In the genomic region with DNA sequence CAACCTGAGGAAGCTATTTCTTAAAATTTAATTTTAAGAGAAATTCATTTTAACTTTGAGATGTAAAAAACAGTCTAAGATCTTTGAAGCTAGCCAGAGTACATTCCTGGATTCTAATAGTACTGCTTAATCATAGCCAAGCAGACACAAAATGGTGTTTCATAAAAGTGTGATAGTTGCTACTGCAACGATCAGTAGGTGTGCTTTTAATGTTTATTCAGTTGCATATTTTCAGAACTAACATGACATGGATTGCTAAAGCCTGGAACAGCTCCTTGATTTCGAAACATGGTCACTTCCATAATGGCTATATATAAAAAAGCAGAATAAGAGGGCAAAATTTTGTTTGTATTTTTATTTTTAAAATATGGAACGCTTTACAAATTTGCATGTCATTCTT, we compare ENCODE assay signal across 9 cellular contexts. TPM values are rescaled to one million over a fixed set of nuclear protein-coding genes. Genes with fewer than 3 reads are reported as not detected.
DNase-seq lines count a peak whose midpoint lies in the region; ATAC-seq, FAIRE-seq and TF ChIP-seq lines count a peak whose summit lies in the region.
"Had no signal": no experiment of that assay in that cellular context is flagged by ENCODE, and none has a peak within 500 bp of the region (broad histone marks: within the 10 kb centered on the region; RNA-seq: fewer than 3 reads in every experiment).

No MANE protein-coding gene starts in this region.

- TF ChIP-seq CTCF in activated CD8-positive, alpha-beta T cell treated with anti-CD3 and anti-CD28 coated beads for 36 hours (IDR thresholded peaks at IDR 0.05) = no peak
- no peak for TF ChIP-seq CTCF in body of pancreas (IDR thresholded peaks at IDR 0.05)
- no peak for TF ChIP-seq CTCF in HepG2 (CRISPR knock-in tag; IDR thresholded peaks at IDR 0.05)
- no peak for TF ChIP-seq CTCF in thyroid gland (IDR thresholded peaks at IDR 0.05)
- TF ChIP-seq CTCF in GM20000 (IDR thresholded peaks at IDR 0.05; ENCODE audit: extremely low read depth, missing control alignments) = no peak

- peak in 1 of 3 donors; percentile 21 for TF ChIP-seq POLR2A in body of pancreas (IDR thresholded peaks at IDR 0.05)
- no peak for TF ChIP-seq POLR2A in HepG2 (IDR thresholded peaks at IDR 0.05; ENCODE audit: insufficient read depth in 1 of 2, low read depth in 2 of 2, low read length in 2 of 2)
- TF ChIP-seq POLR2A in thyroid gland (IDR thresholded peaks at IDR 0.05) = no peak

- H3K36me3 Mint-ChIP-seq in activated CD8-positive, alpha-beta T cell treated with anti-CD3 and anti-CD28 coated beads for 36 hours (ENCODE audit: low read depth) = no peaks in the 10 kb centered on the region
- peaks cover 3% of the 10 kb centered on the region for H3K36me3 Mint-ChIP-seq in activated CD8-positive, alpha-beta T cell treated with anti-CD3 and anti-CD28 coated beads, Interleukin-2, amount 10 ng/mL, durations not matched to agents 7 days and 5 days (ENCODE audit: low read depth)
- H3K36me3 Mint-ChIP-seq: mesothelial cell of epicardium had no signal

- no peaks in the 10 kb centered on the region for H3K27me3 Mint-ChIP-seq in activated CD8-positive, alpha-beta T cell treated with anti-CD3 and anti-CD28 coated beads for 36 hours
- no peaks in the 10 kb centered on the region for H3K27me3 Mint-ChIP-seq in activated CD8-positive, alpha-beta T cell treated with anti-CD3 and anti-CD28 coated beads, Interleukin-2, amount 10 ng/mL, durations not matched to agents 7 days and 5 days (ENCODE audit: low read depth)

- H3K9me3 Mint-ChIP-seq in activated CD8-positive, alpha-beta T cell treated with anti-CD3 and anti-CD28 coated beads for 36 hours = no peaks in the 10 kb centered on the region
- H3K9me3 Mint-ChIP-seq in activated CD8-positive, alpha-beta T cell treated with anti-CD3 and anti-CD28 coated beads, Interleukin-2, amount 10 ng/mL, durations not matched to agents 7 days and 5 days (ENCODE audit: insufficient read depth) = no peaks in the 10 kb centered on the region
- H3K9me3 Mint-ChIP-seq: mesothelial cell of epicardium had no signal

- no peak for ATAC-seq in activated CD8-positive, alpha-beta T cell treated with anti-CD3 and anti-CD28 coated beads for 36 hours
- ATAC-seq in activated CD8-positive, alpha-beta T cell treated with anti-CD3 and anti-CD28 coated beads, Interleukin-2, amount 10 ng/mL, durations not matched to agents 7 days and 5 days = no peak
- ATAC-seq in body of pancreas (peak; percentile 94), HepG2 (no peak), GM21390 (IDR thresholded peaks at IDR 0.05; ENCODE audit: unreplicated experiment) (no peak)

- in situ Hi-C loops in HepG2 (cut with HindIII; ENCODE audit: extremely low pct_ligation_motif_present, low pct_unique_long_range_greater_than_20kb) = no loop called here

- H3K27me3 ChIP-seq in body of pancreas (no peaks in the 10 kb centered on the region), HepG2 (ENCODE audit: control insufficient read depth in 1 of 2, insufficient read depth in 2 of 2, low read length in 2 of 2) (no peaks in the 10 kb centered on the region), thyroid gland (no peaks in the 10 kb centered on the region)

- CTCF ChIA-PET in activated CD8-positive, alpha-beta T cell treated with anti-CD3 and anti-CD28 coated beads for 36 hours (lab: Charles Lee) = interaction anchor here (0.9 to 1.5 kb wide), 5 partner anchors 12 to 184 kb away, joined by 3 to 5 read pairs (median 3); no protein-coding TSS in a partner anchor
- CTCF ChIA-PET in activated CD8-positive, alpha-beta T cell treated with anti-CD3 and anti-CD28 coated beads, Interleukin-2, amount 10 ng/mL, durations not matched to agents 7 days and 5 days (lab: Charles Lee) = interaction anchor here (0.8 to 3.2 kb wide), 6 partner anchors 14 to 139 kb away, joined by 3 to 22 read pairs (median 4); no protein-coding TSS in a partner anchor
- CTCF ChIA-PET in HepG2 (lab: Yijun Ruan, JAX; ENCODE audit: low intra/inter-chr PET ratio, low total read pairs) = no interaction called here

- H3K4me3 ChIP-seq in body of pancreas = no peak overlapping the region
- no peak overlapping the region for H3K4me3 ChIP-seq in HepG2 (replicated peaks in 1 of 3; ENCODE audit: insufficient read depth in 1 of 3, low read depth in 2 of 3, low read length in 3 of 3)
- no peak overlapping the region for H3K4me3 ChIP-seq in thyroid gland (replicated peaks in 1 of 3)

- no peaks in the 10 kb centered on the region for H4K20me1 ChIP-seq in HepG2 (ENCODE audit: insufficient read depth, low read length)

- intact Hi-C loops in activated CD8-positive, alpha-beta T cell treated with anti-CD3 and anti-CD28 coated beads for 36 hours (cut with micrococcal nuclease) = no loop called here
- intact Hi-C loops in body of pancreas (cut with DNase I) = no loop called here
- intact Hi-C loops in HepG2 (cut with micrococcal nuclease; ENCODE audit: unreplicated experiment) = loop anchor here (1.0 kb wide), 1 partner anchor 9 kb away; no protein-coding TSS in a partner anchor
- intact Hi-C loops in thyroid gland (cut with DNase I) = no loop called here

- H3K4me2 ChIP-seq in HepG2 (ENCODE audit: low read depth, low read length) = no peak overlapping the region

- BruUV-seq in HepG2 (replicated peaks; lab: Mats Ljungman, UMichigan) = no TSS peak

- H3K36me3 ChIP-seq in body of pancreas (replicated peaks in 1 of 2; ENCODE audit: insufficient read depth in 1 of 2, low read depth in 2 of 2) (no peaks in the 10 kb centered on the region), HepG2 (replicated peaks in 1 of 2; ENCODE audit: control insufficient read depth in 1 of 2, insufficient read depth in 2 of 2, low read length in 2 of 2) (no peaks in the 10 kb centered on the region), thyroid gland (no peaks in the 10 kb centered on the region)

- H3K9me3 ChIP-seq in body of pancreas = no peaks in the 10 kb centered on the region
- no peaks in the 10 kb centered on the region for H3K9me3 ChIP-seq in HepG2 (ENCODE audit: low read length)
- no peaks in the 10 kb centered on the region for H3K9me3 ChIP-seq in thyroid gland

- H3K79me2 ChIP-seq in HepG2 (ENCODE audit: insufficient read depth, low read length) = no peaks in the 10 kb centered on the region

- H2AFZ ChIP-seq in HepG2 (ENCODE audit: low read length) = no peak overlapping the region

- peaks cover 37% of the 10 kb centered on the region for H3K4me1 Mint-ChIP-seq in activated CD8-positive, alpha-beta T cell treated with anti-CD3 and anti-CD28 coated beads for 36 hours (ENCODE audit: low read depth)
- peaks cover 31% of the 10 kb centered on the region for H3K4me1 Mint-ChIP-seq in activated CD8-positive, alpha-beta T cell treated with anti-CD3 and anti-CD28 coated beads, Interleukin-2, amount 10 ng/mL, durations not matched to agents 7 days and 5 days (ENCODE audit: low read depth)

- peak overlapping the region; percentile 47 for H3K4me3 Mint-ChIP-seq in activated CD8-positive, alpha-beta T cell treated with anti-CD3 and anti-CD28 coated beads for 36 hours
- H3K4me3 Mint-ChIP-seq in activated CD8-positive, alpha-beta T cell treated with anti-CD3 and anti-CD28 coated beads, Interleukin-2, amount 10 ng/mL, durations not matched to agents 7 days and 5 days = no peak overlapping the region
- H3K4me3 Mint-ChIP-seq: mesothelial cell of epicardium had no signal

- no peak overlapping the region for H3K9ac ChIP-seq in HepG2 (ENCODE audit: insufficient read depth, low read depth, low read length)

- no peak for DNase-seq in activated CD8-positive, alpha-beta T cell treated with anti-CD3 and anti-CD28 coated beads for 36 hours
- DNase-seq in activated CD8-positive, alpha-beta T cell treated with anti-CD3 and anti-CD28 coated beads, Interleukin-2, amount 10 ng/mL, durations not matched to agents 7 days and 5 days = no peak
- peak in 2 of 4 donors; percentile 23 to 54 for DNase-seq in body of pancreas
- DNase-seq in HepG2 (ENCODE audit: low spot score) = peak; percentile 39
- no peak for DNase-seq in thyroid gland
- no peak for DNase-seq in GM20000 (ENCODE audit: low spot score)
- DNase-seq in NCI-H345 treated with DMSO at 0.1 percent for 48 hours (lab: John Stamatoyannopoulos, UW; ENCODE audit: unreplicated experiment) = no peak

- no peak for TF ChIP-seq RAD21 in HepG2 (CRISPR knock-in tag; IDR thresholded peaks at IDR 0.05)

- H3K4me1 ChIP-seq in body of pancreas (peaks cover 43% of the 10 kb centered on the region), HepG2 (ENCODE audit: insufficient read depth, low read length) (peaks cover 16% of the 10 kb centered on the region), thyroid gland (peaks cover 22 to 28% of the 10 kb centered on the region in 2 donors)

- FAIRE-seq in HepG2 (lab: Jason Lieb, UNC) = no peak

- TF ChIP-seq EP300 in HepG2 (IDR thresholded peaks at IDR 0.05; ENCODE audit: low read depth in 2 of 2, low read length in 2 of 2) (no peak), HepG2 (CRISPR knock-in tag; IDR thresholded peaks at IDR 0.05; ENCODE audit: borderline replicate concordance) (no peak)

- POLR2A ChIA-PET in activated CD8-positive, alpha-beta T cell treated with anti-CD3 and anti-CD28 coated beads for 36 hours (lab: Charles Lee) = no interaction called here
- POLR2A ChIA-PET in activated CD8-positive, alpha-beta T cell treated with anti-CD3 and anti-CD28 coated beads, Interleukin-2, amount 10 ng/mL, durations not matched to agents 7 days and 5 days (lab: Charles Lee) = no interaction called here
- POLR2A ChIA-PET in HepG2 (lab: Yijun Ruan, JAX) = interaction anchor here (1.2 kb wide), 1 partner anchor 51 kb away, joined by 3 read pairs; no protein-coding TSS in a partner anchor

- peak overlapping the region; percentile 56 to 78 (median 69) for H3K27ac ChIP-seq in body of pancreas
- no peak overlapping the region for H3K27ac ChIP-seq in HepG2 (ENCODE audit: extremely low read length, insufficient read depth, low read length)
- peak overlapping the region in 2 of 3 donors; percentile 47 to 61 for H3K27ac ChIP-seq in thyroid gland

- 13% methylated on average over 3 of the region's 3 CpGs for WGBS in body of pancreas, 2 donors
- 62% methylated on average over 3 of the region's 3 CpGs for WGBS in HepG2 (ENCODE audit: low lambda C conversion rate)
- WGBS in thyroid gland, 2 donors = 59 to 65% methylated on average over 3 of the region's 3 CpGs

- H3K27ac Mint-ChIP-seq in activated CD8-positive, alpha-beta T cell treated with anti-CD3 and anti-CD28 coated beads for 36 hours = peak overlapping the region; percentile 92
- no peak overlapping the region for H3K27ac Mint-ChIP-seq in activated CD8-positive, alpha-beta T cell treated with anti-CD3 and anti-CD28 coated beads, Interleukin-2, amount 10 ng/mL, durations not matched to agents 7 days and 5 days
- H3K27ac Mint-ChIP-seq: mesothelial cell of epicardium had no signal

RNA-seq across cellular contexts. Expression of a gene that starts 35.5 kb away (rescaled TPM):
- 10 to 100 TPM; 22.1 to 23.3 TPM for total RNA-seq in activated CD8-positive, alpha-beta T cell treated with anti-CD3 and anti-CD28 coated beads for 36 hours
- 10 to 100 TPM; 23.1 to 24.5 TPM for total RNA-seq in activated CD8-positive, alpha-beta T cell treated with anti-CD3 and anti-CD28 coated beads, Interleukin-2, amount 10 ng/mL, durations not matched to agents 7 days and 5 days
- total RNA-seq in body of pancreas (10 to 100 TPM; 23.4 to 48.8 TPM), HepG2 (2016; rRNA removed; fragmentation: Illumina TruSeq; extraction: Trizol) (44.7 and 52.1 TPM in 2 replicates), thyroid gland (10 to 100 TPM; 43.8 to 68.1 (median 58.1) TPM)
- 5.9 and 6.4 TPM in 2 replicates for total RNA-seq in HepG2 (2016; cell fraction: cytosol; rRNA removed; fragmentation: Illumina TruSeq; extraction: Trizol; ENCODE audit: low read depth)
- total RNA-seq in HepG2 (2016; cell fraction: insoluble cytoplasmic fraction; rRNA removed; fragmentation: Illumina TruSeq; extraction: Trizol) = 44.0 and 53.7 TPM in 2 replicates
- 18.5 and 19.2 TPM in 2 replicates for total RNA-seq in HepG2 (2016; cell fraction: membrane; rRNA removed; fragmentation: Illumina TruSeq; extraction: Trizol)
- 41.0 and 44.1 TPM in 2 replicates for total RNA-seq in HepG2 (2016; cell fraction: nucleus; rRNA removed; fragmentation: Illumina TruSeq; extraction: Trizol)
- 20.6 and 24.9 TPM in 2 replicates for polyA plus RNA-seq in HepG2 (2011; rRNA removed)
- polyA plus RNA-seq in HepG2 (2011; cell fraction: cytosol; rRNA removed) = 8.7 and 12.4 TPM in 2 replicates
- 18.6 and 19.8 TPM in 2 replicates for polyA plus RNA-seq in HepG2 (2011; cell fraction: nucleus; rRNA removed)
- polyA plus RNA-seq in HepG2 (2012) = 16.9 and 20.3 TPM in 2 replicates
- 3.6 TPM in 2 replicates for polyA plus RNA-seq in HepG2 (2016; cell fraction: cytosol; fragmentation: Illumina TruSeq; extraction: Trizol; ENCODE audit: low read depth)
- 46.8 and 47.5 TPM in 2 replicates for polyA plus RNA-seq in HepG2 (2016; cell fraction: insoluble cytoplasmic fraction; fragmentation: Illumina TruSeq; extraction: Trizol; ENCODE audit: low read depth)
- 9.9 and 10.9 TPM in 2 replicates for polyA plus RNA-seq in HepG2 (2016; cell fraction: membrane; fragmentation: Illumina TruSeq; extraction: Trizol; ENCODE audit: low read depth)
- 40.6 and 43.2 TPM in 2 replicates for polyA plus RNA-seq in HepG2 (2016; cell fraction: nucleus; fragmentation: Illumina TruSeq; extraction: Trizol; ENCODE audit: insufficient read depth, low read depth)
- polyA minus RNA-seq in HepG2 (2011; rRNA and poly(A)+ RNA removed; ENCODE audit: low replicate concordance) = 15.1 and 39.9 TPM in 2 replicates
- 14.2 and 14.6 TPM in 2 replicates for polyA minus RNA-seq in HepG2 (2011; cell fraction: cytosol; rRNA and poly(A)+ RNA removed)
- 66.0 and 72.1 TPM in 2 replicates for polyA minus RNA-seq in HepG2 (2011; cell fraction: nucleus; rRNA and poly(A)+ RNA removed)

RNA-seq across cellular contexts. Expression of a gene that starts 36.2 kb away (rescaled TPM):
- 10 to 100 TPM; 25.0 to 25.8 TPM for total RNA-seq in activated CD8-positive, alpha-beta T cell treated with anti-CD3 and anti-CD28 coated beads for 36 hours
- 10 to 100 TPM; 25.2 to 25.3 TPM for total RNA-seq in activated CD8-positive, alpha-beta T cell treated with anti-CD3 and anti-CD28 coated beads, Interleukin-2, amount 10 ng/mL, durations not matched to agents 7 days and 5 days
- total RNA-seq in body of pancreas (10 to 100 TPM; 10.1 to 50.1 TPM), HepG2 (2016; rRNA removed; fragmentation: Illumina TruSeq; extraction: Trizol) (15.5 and 20.7 TPM in 2 replicates), thyroid gland (10 to 100 TPM; 15.0 to 27.7 (median 19.5) TPM)
- 20.5 and 21.1 TPM in 2 replicates for total RNA-seq in HepG2 (2016; cell fraction: cytosol; rRNA removed; fragmentation: Illumina TruSeq; extraction: Trizol; ENCODE audit: low read depth)
- total RNA-seq in HepG2 (2016; cell fraction: insoluble cytoplasmic fraction; rRNA removed; fragmentation: Illumina TruSeq; extraction: Trizol) = 16.4 and 22.3 TPM in 2 replicates
- 12.0 and 13.3 TPM in 2 replicates for total RNA-seq in HepG2 (2016; cell fraction: membrane; rRNA removed; fragmentation: Illumina TruSeq; extraction: Trizol)
- 12.7 and 13.1 TPM in 2 replicates for total RNA-seq in HepG2 (2016; cell fraction: nucleus; rRNA removed; fragmentation: Illumina TruSeq; extraction: Trizol)
- polyA plus RNA-seq in HepG2 (2011; rRNA removed) = 5.5 and 7.7 TPM in 2 replicates
- polyA plus RNA-seq in HepG2 (2011; cell fraction: cytosol; rRNA removed) = 2.6 TPM in 2 replicates
- polyA plus RNA-seq in HepG2 (2011; cell fraction: nucleus; rRNA removed) = 3.6 and 5.3 TPM in 2 replicates
- 3.4 and 6.8 TPM in 2 replicates for polyA plus RNA-seq in HepG2 (2012)
- polyA plus RNA-seq in HepG2 (2016; cell fraction: cytosol; fragmentation: Illumina TruSeq; extraction: Trizol; ENCODE audit: low read depth) = 1.7 and 3.0 TPM in 2 replicates
- 15.9 and 16.9 TPM in 2 replicates for polyA plus RNA-seq in HepG2 (2016; cell fraction: insoluble cytoplasmic fraction; fragmentation: Illumina TruSeq; extraction: Trizol; ENCODE audit: low read depth)
- 4.1 and 4.6 TPM in 2 replicates for polyA plus RNA-seq in HepG2 (2016; cell fraction: membrane; fragmentation: Illumina TruSeq; extraction: Trizol; ENCODE audit: low read depth)
- 9.7 and 9.9 TPM in 2 replicates for polyA plus RNA-seq in HepG2 (2016; cell fraction: nucleus; fragmentation: Illumina TruSeq; extraction: Trizol; ENCODE audit: insufficient read depth, low read depth)
- 3.1 and 14.4 TPM in 2 replicates for polyA minus RNA-seq in HepG2 (2011; rRNA and poly(A)+ RNA removed; ENCODE audit: low replicate concordance)
- polyA minus RNA-seq in HepG2 (2011; cell fraction: cytosol; rRNA and poly(A)+ RNA removed) = 6.2 and 6.4 TPM in 2 replicates
- 15.9 and 20.3 TPM in 2 replicates for polyA minus RNA-seq in HepG2 (2011; cell fraction: nucleus; rRNA and poly(A)+ RNA removed)
